In genomic region chr11:65640483-65641207, GRCh38 we compare ENCODE assay signal across 2 cellular contexts.
A peak's percentile ranks its signal among the peaks of the same experiment; 100 is the strongest.
TF ChIP-seq lines count a peak whose summit lies in the region.

No MANE protein-coding gene starts in this region.

TF ChIP-seq in liver, 16 proteins besides CTCF, POLR2A, EP300 and RAD21:
- TF ChIP-seq GABPA (IDR thresholded peaks at IDR 0.05 in 1 of 2, conservative IDR thresholded peaks at IDR 0.05 in 1 of 2): peak in 1 of 2 donors; percentile 46
- no peak for TF ChIP-seq REST (IDR thresholded peaks at IDR 0.05)
- TF ChIP-seq TAF1 (conservative IDR thresholded peaks at IDR 0.05): no peak
- TF ChIP-seq SP1 (IDR thresholded peaks at IDR 0.05): peak; percentile 1
TF ChIP-seq in liver: peak in this region for 2.

TF ChIP-seq in HepG2, 621 proteins besides CTCF, POLR2A, EP300 and RAD21:
- no peak for TF ChIP-seq MTERF4 (CRISPR knock-in tag; IDR thresholded peaks at IDR 0.05)
